Comparison of ENCODE assay signal across 10 cellular contexts in genomic region chr22:41561335-41561734, GRCh38. TPM values are rescaled to one million over a fixed set of nuclear protein-coding genes. Genes with fewer than 3 reads are reported as not detected.
DNase-seq lines count a peak whose midpoint lies in the region; FAIRE-seq and TF ChIP-seq lines count a peak whose summit lies in the region.
"Had no signal": no experiment of that assay in that cellular context is flagged by ENCODE, and none has a peak within 500 bp of the region (broad histone marks: within the 10 kb centered on the region; RNA-seq: fewer than 3 reads in every experiment).

No MANE protein-coding gene starts in this region.

- peak overlapping the region; percentile 91 to 93 for H3K27ac ChIP-seq in ascending aorta
- H3K27ac ChIP-seq in right atrium auricular region = peak overlapping the region; percentile 92 to 95
- peak overlapping the region; percentile 50 for H3K27ac ChIP-seq in trophoblast cell (ENCODE audit: low read depth, low read length)

- H2BK12ac ChIP-seq in trophoblast cell (ENCODE audit: low read length) = peak overlapping the region; percentile 28

- H4K91ac ChIP-seq in trophoblast cell (ENCODE audit: low read depth, low read length) = peak overlapping the region; percentile 67

- peaks cover 8% of the 10 kb centered on the region for H3K79me1 ChIP-seq in trophoblast cell (ENCODE audit: low read length)

- H3K27me3 ChIP-seq in ascending aorta = no peaks in the 10 kb centered on the region
- no peaks in the 10 kb centered on the region for H3K27me3 ChIP-seq in right atrium auricular region
- no peaks in the 10 kb centered on the region for H3K27me3 ChIP-seq in trophoblast cell (ENCODE audit: insufficient read depth, low read length)

- peak overlapping the region; percentile 26 for H2BK120ac ChIP-seq in trophoblast cell (ENCODE audit: insufficient read depth, low read length, poor library complexity)

- FAIRE-seq in GM12892 (lab: Jason Lieb, UNC) = no peak

- H3K23ac ChIP-seq in trophoblast cell (ENCODE audit: low read length) = no peak overlapping the region

- H3K4ac ChIP-seq in trophoblast cell (ENCODE audit: low read depth, low read length) = no peak overlapping the region

- peak overlapping the region; percentile 5 for H4K8ac ChIP-seq in trophoblast cell (ENCODE audit: low read depth, low read length)

- peak overlapping the region; percentile 29 for H3K14ac ChIP-seq in trophoblast cell (ENCODE audit: low read length)

- peaks cover 2% of the 10 kb centered on the region for H3K79me2 ChIP-seq in trophoblast cell (ENCODE audit: control insufficient read depth, insufficient read depth, low read length, poor library complexity)

- no peak overlapping the region for H2AFZ ChIP-seq in trophoblast cell (ENCODE audit: insufficient read depth, low read length, poor library complexity)

- TF ChIP-seq CTCF in ascending aorta (IDR thresholded peaks at IDR 0.05) (no peak), right atrium auricular region (IDR thresholded peaks at IDR 0.05) (no peak)

- no peaks in the 10 kb centered on the region for H3K9me3 ChIP-seq in ascending aorta
- no peaks in the 10 kb centered on the region for H3K9me3 ChIP-seq in right atrium auricular region
- no peaks in the 10 kb centered on the region for H3K9me3 ChIP-seq in trophoblast cell (ENCODE audit: insufficient read depth, low read depth, low read length)

- no peak for TF ChIP-seq POLR2A in GM12892 (IDR thresholded peaks at IDR 0.05; ENCODE audit: low read depth, low read length)

- no peak overlapping the region for H2BK5ac ChIP-seq in trophoblast cell (ENCODE audit: low read depth, low read length, poor library complexity)

- peak overlapping the region; percentile 60 for H2AK5ac ChIP-seq in trophoblast cell (ENCODE audit: low read length)

- peak overlapping the region; percentile 26 for H3K18ac ChIP-seq in trophoblast cell (ENCODE audit: low read length)

- peak overlapping the region; percentile 51 for H3K4me2 ChIP-seq in trophoblast cell (ENCODE audit: low read length)

- H4K12ac ChIP-seq in trophoblast cell (ENCODE audit: low read depth, low read length) = no peak overlapping the region

- H3K4me3 ChIP-seq in ascending aorta (peak overlapping the region; percentile 54 to 70), right atrium auricular region (peak overlapping the region; percentile 54 to 61), trophoblast cell (ENCODE audit: low read depth, low read length) (peak overlapping the region; percentile 32)

- DNase-seq in G401 (ENCODE audit: low spot score) (peak; percentile 69), ascending aorta (ENCODE audit: low spot score in 2 of 2) (no peak), right atrium auricular region (ENCODE audit: low spot score) (no peak), trophoblast cell (no peak), NCI-H1105 (lab: John Stamatoyannopoulos, UW) (no peak), AG08396 (ENCODE audit: low spot score) (no peak), GM12892 (ENCODE audit: insufficient read length) (no peak), medulla oblongata (ENCODE audit: extremely low spot score) (no peak)
- DNase-seq: activated CD4-positive, CD25-positive, alpha-beta regulatory T cell treated with anti-CD3 and anti-CD28 coated beads, Interleukin-2, amount 50 U/mL, for 72 hours; activated naive CD4-positive, alpha-beta T cell treated with anti-CD3 and anti-CD28 coated beads, Interleukin-2, amount 50 U/mL, for 16 hours had no signal

- WGBS in trophoblast cell (ENCODE audit: extremely low coverage, insufficient coverage, insufficient read length) = no CpG with 5 or more reads among the region's 10 CpGs

- H3K4me1 ChIP-seq in ascending aorta (peaks cover 16 to 52% of the 10 kb centered on the region in 2 donors), right atrium auricular region (peaks cover 0 to 61% of the 10 kb centered on the region in 2 donors), trophoblast cell (ENCODE audit: control insufficient read depth in 1 of 2, insufficient read depth in 2 of 2, low read length in 2 of 2) (peaks cover 24 to 39% of the 10 kb centered on the region in 2 experiments)

- in situ Hi-C loops in G401 (cut with HindIII; ENCODE audit: low sequenced_read_pairs) = no loop called here

- H3K36me3 ChIP-seq in ascending aorta (no peaks in the 10 kb centered on the region), right atrium auricular region (peaks cover 7% of the 10 kb centered on the region), trophoblast cell (ENCODE audit: control insufficient read depth in 1 of 2, insufficient read depth in 2 of 2, low read length in 2 of 2) (no peaks in the 10 kb centered on the region)

- H3K9ac ChIP-seq in trophoblast cell (ENCODE audit: low read length) = no peak overlapping the region

- intact Hi-C loops in ascending aorta (cut with DNase I) = no loop called here

RNA-seq across cellular contexts. Expression of gene CSDC2, which starts 0.5 kb away (rescaled TPM):
- 10.6 and 11.2 TPM in 2 replicates for total RNA-seq in G401 (2014; rRNA removed; shearing (Covaris generic))
- total RNA-seq in ascending aorta (119 TPM), right atrium auricular region (100 to 1,000 TPM; 257 to 324 TPM)
- polyA plus RNA-seq in trophoblast cell (2013) = 3.1 TPM in 2 replicates
- polyA plus RNA-seq in GM12892 (2012; ENCODE audit: missing spikeins) = 0.36 TPM

RNA-seq across cellular contexts. Expression of gene POLR3H, which starts 17.1 kb away (rescaled TPM):
- total RNA-seq in G401 (2014; rRNA removed; shearing (Covaris generic)) = 33.8 and 35.3 TPM in 2 replicates
- 34.7 TPM for total RNA-seq in ascending aorta
- total RNA-seq in right atrium auricular region = 10 to 100 TPM; 11.4 to 12.0 TPM
- polyA plus RNA-seq in trophoblast cell (2013) = 18.5 and 20.5 TPM in 2 replicates
- polyA plus RNA-seq in GM12892 (2012; ENCODE audit: missing spikeins) = 15.2 TPM

RNA-seq across cellular contexts. Expression of gene PMM1, which starts 28.3 kb away (rescaled TPM):
- total RNA-seq in G401 (2014; rRNA removed; shearing (Covaris generic)) = 21.8 and 46.8 TPM in 2 replicates
- 12.5 TPM for total RNA-seq in ascending aorta
- total RNA-seq in right atrium auricular region = 10 to 100 TPM; 17.3 TPM
- polyA plus RNA-seq in trophoblast cell (2013) = 30.4 and 33.0 TPM in 2 replicates
- polyA plus RNA-seq in GM12892 (2012; ENCODE audit: missing spikeins) = 18.9 TPM

RNA-seq across cellular contexts. Expression of gene DESI1, which starts 59.5 kb away (rescaled TPM):
- total RNA-seq in G401 (2014; rRNA removed; shearing (Covaris generic)) = 22.8 and 33.0 TPM in 2 replicates
- total RNA-seq in ascending aorta = 28.4 TPM
- 10 to 100 TPM; 62.3 to 65.8 TPM for total RNA-seq in right atrium auricular region
- polyA plus RNA-seq in trophoblast cell (2013) = 15.8 and 17.3 TPM in 2 replicates
- 24.2 TPM for polyA plus RNA-seq in GM12892 (2012; ENCODE audit: missing spikeins)

RNA-seq across cellular contexts. Expression of gene XRCC6, which starts 59.8 kb away (rescaled TPM):
- total RNA-seq in G401 (2014; rRNA removed; shearing (Covaris generic)) = 647 and 807 TPM in 2 replicates
- total RNA-seq in ascending aorta = 89.7 TPM
- total RNA-seq in right atrium auricular region = 100 to 1,000 TPM; 161 to 174 TPM
- 228 and 236 TPM in 2 replicates for polyA plus RNA-seq in trophoblast cell (2013)
- polyA plus RNA-seq in GM12892 (2012; ENCODE audit: missing spikeins) = 514 TPM
